Comparison of ENCODE assay signal across 36 cellular contexts in the genomic region with DNA sequence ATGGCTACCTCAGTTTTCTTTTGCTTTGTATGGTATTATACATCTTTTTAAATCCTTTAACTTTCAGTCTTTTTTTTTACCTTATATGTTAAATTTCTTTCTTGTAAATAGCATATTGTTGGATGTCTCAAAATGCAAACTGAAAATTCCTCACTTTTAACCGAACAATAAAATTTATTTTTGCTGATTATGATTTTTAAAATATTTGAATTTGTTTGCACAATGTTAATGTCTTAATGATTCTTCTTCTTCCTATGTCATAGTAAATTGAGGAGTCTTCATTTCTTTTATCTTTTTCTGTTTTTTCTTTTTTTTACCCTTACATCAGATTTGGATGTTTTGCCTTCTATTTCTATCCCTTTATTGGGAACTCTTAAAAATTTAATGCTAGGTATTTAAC.
"Had no signal": no experiment of that assay in that cellular context is flagged by ENCODE, and none has a peak within 500 bp of the region (broad histone marks: within the 10 kb centered on the region; RNA-seq: fewer than 3 reads in every experiment).

No MANE protein-coding gene starts in this region.

- H3K4me3 ChIP-seq: adrenal gland, body of pancreas, breast epithelium had no signal

- ATAC-seq: activated CD8-positive, alpha-beta T cell treated with anti-CD3 and anti-CD28 coated beads for 36 hours; activated naive CD4-positive, alpha-beta T cell treated with anti-CD3 and anti-CD28 coated beads, Interleukin-2, amount 50 U/mL, for 72 hours; activated T-cell treated with anti-CD3 and anti-CD28 coated beads, Interleukin-2, amount 50 U/mL, for 4 hours; activated T-cell treated with anti-CD3 and anti-CD28 coated beads, Interleukin-2, amount 50 U/mL, for 72 hours; activated T-helper 17 cell treated with anti-CD3 and anti-CD28 coated beads, Interleukin-2, amount 50 U/mL, for 72 hours; body of pancreas; T-cell had no signal

- H3K27ac ChIP-seq: adrenal gland, body of pancreas, brain microvascular endothelial cell, breast epithelium, VCaP had no signal

- H3K27me3 Mint-ChIP-seq: activated B cell treated with CpG ODN at 0.5 μM for 24 hours; activated CD4-positive, alpha-beta memory T cell treated with anti-CD3 and anti-CD28 coated beads for 36 hours; activated CD4-positive, alpha-beta T cell treated with anti-CD3 and anti-CD28 coated beads, Interleukin-2, amount 10 ng/mL, durations not matched to agents 24 days and 14 days had no signal

- H3K4me3 Mint-ChIP-seq: activated B cell treated with CpG ODN at 0.5 μM for 24 hours; activated CD4-positive, alpha-beta memory T cell treated with anti-CD3 and anti-CD28 coated beads for 36 hours; activated CD4-positive, alpha-beta T cell treated with anti-CD3 and anti-CD28 coated beads, Interleukin-2, amount 10 ng/mL, durations not matched to agents 24 days and 14 days; activated CD8-positive, alpha-beta T cell treated with anti-CD3 and anti-CD28 coated beads for 36 hours; activated naive CD4-positive, alpha-beta T cell treated with anti-CD3 and anti-CD28 coated beads for 36 hours; activated naive CD8-positive, alpha-beta T cell treated with anti-CD3 and anti-CD28 coated beads for 36 hours; activated T-cell treated with anti-CD3 and anti-CD28 coated beads, Interleukin-2, amount 50 U/mL, for 4 hours; activated T-cell treated with anti-CD3 and anti-CD28 coated beads, Interleukin-2, amount 50 U/mL, for 72 hours; activated T-helper 1 cell treated with anti-CD3 and anti-CD28 coated beads, Interleukin-12 subunit alpha, Interleukin-12 subunit beta, Interleukin-2, Interleukin-4 antibody, amounts not matched to agents 30 ng/mL and 10 ng/mL and 1 ng/mL, durations not matched to agents 14 hours and 24 hours and 36 hours; activated T-helper 17 cell treated with anti-CD3 and anti-CD28 coated beads, Interleukin-2, amount 50 U/mL, for 72 hours; T-cell; T-helper 2 cell treated with Interferon-gamma antibody and Interleukin-4, amounts not matched to agents 5 μg/mL and 100 μg/mL, for 36 hours had no signal

- FAIRE-seq: astrocyte, TTC549 had no signal

- H3K36me3 Mint-ChIP-seq: activated CD4-positive, alpha-beta memory T cell treated with anti-CD3 and anti-CD28 coated beads for 36 hours; activated naive CD4-positive, alpha-beta T cell treated with anti-CD3 and anti-CD28 coated beads, Interleukin-2, amount 50 U/mL, for 72 hours; activated naive CD8-positive, alpha-beta T cell treated with anti-CD3 and anti-CD28 coated beads for 36 hours; T-cell had no signal

- DNase-seq: activated B cell treated with CpG ODN at 0.5 μM for 24 hours; activated CD4-positive, alpha-beta memory T cell treated with anti-CD3 and anti-CD28 coated beads for 36 hours; activated CD4-positive, alpha-beta T cell treated with anti-CD3 and anti-CD28 coated beads for 4 hours; activated CD4-positive, alpha-beta T cell treated with anti-CD3 and anti-CD28 coated beads, Interleukin-2, amount 10 ng/mL, durations not matched to agents 24 days and 14 days; activated CD4-positive, alpha-beta T cell treated with anti-CD3 and anti-CD28 coated beads, Interleukin-2, amount 50 U/mL, for 1 hour; activated CD4-positive, alpha-beta T cell treated with anti-CD3 and anti-CD28 coated beads, Interleukin-2, amount 50 U/mL, for 4 hours; activated CD4-positive, CD25-positive, alpha-beta regulatory T cell treated with anti-CD3 and anti-CD28 coated beads, Interleukin-2, amount 50 U/mL, for 72 hours; activated CD8-positive, alpha-beta memory T cell treated with anti-CD3 and anti-CD28 coated beads, Interleukin-2, amount 50 U/mL, for 4 hours; activated CD8-positive, alpha-beta T cell treated with anti-CD3 and anti-CD28 coated beads for 36 hours; activated effector memory CD4-positive, alpha-beta T cell treated with anti-CD3 and anti-CD28 coated beads, Interleukin-2, amount 50 U/mL, for 16 hours; activated gamma-delta T cell treated with Interleukin-2 at 50 U/mL for 16 hours; activated naive CD4-positive, alpha-beta T cell; activated naive CD4-positive, alpha-beta T cell treated with anti-CD3 and anti-CD28 coated beads for 36 hours; activated naive CD4-positive, alpha-beta T cell treated with anti-CD3 and anti-CD28 coated beads, Interleukin-2, amount 50 U/mL, for 16 hours; activated naive CD8-positive, alpha-beta T cell treated with anti-CD3 and anti-CD28 coated beads for 36 hours; activated T-cell treated with anti-CD3 and anti-CD28 coated beads for 4 hours; activated T-cell treated with anti-CD3 and anti-CD28 coated beads, Interleukin-2, amount 50 U/mL, for 1 hour; activated T-cell treated with anti-CD3 and anti-CD28 coated beads, Interleukin-2, amount 50 U/mL, for 4 hours; activated T-cell treated with anti-CD3 and anti-CD28 coated beads, Interleukin-2, amount 50 U/mL, for 72 hours; adrenal gland; amniotic stem cell; aorta; body of pancreas; brain microvascular endothelial cell; central memory CD4-positive, alpha-beta T cell; T-cell; T-helper 2 cell; T-helper 9 cell had no signal

- H3K4me1 Mint-ChIP-seq: activated B cell treated with CpG ODN at 0.5 μM for 24 hours; activated CD4-positive, alpha-beta T cell treated with anti-CD3 and anti-CD28 coated beads, Interleukin-2, amount 10 ng/mL, durations not matched to agents 24 days and 14 days; activated naive CD8-positive, alpha-beta T cell treated with anti-CD3 and anti-CD28 coated beads for 36 hours; activated T-helper 17 cell treated with anti-CD3 and anti-CD28 coated beads, Interleukin-2, amount 50 U/mL, for 72 hours; T-cell had no signal

- H3K9me3 ChIP-seq: adrenal gland, body of pancreas, breast epithelium had no signal

- H3K27ac Mint-ChIP-seq: activated B cell treated with CpG ODN at 0.5 μM for 24 hours; activated CD4-positive, alpha-beta memory T cell treated with anti-CD3 and anti-CD28 coated beads for 36 hours; activated CD4-positive, alpha-beta T cell treated with anti-CD3 and anti-CD28 coated beads, Interleukin-2, amount 10 ng/mL, durations not matched to agents 24 days and 14 days; activated CD8-positive, alpha-beta T cell treated with anti-CD3 and anti-CD28 coated beads for 36 hours; activated naive CD4-positive, alpha-beta T cell treated with anti-CD3 and anti-CD28 coated beads for 36 hours; activated naive CD4-positive, alpha-beta T cell treated with anti-CD3 and anti-CD28 coated beads, Interleukin-2, amount 50 U/mL, for 72 hours; activated naive CD8-positive, alpha-beta T cell treated with anti-CD3 and anti-CD28 coated beads for 36 hours; activated T-helper 1 cell treated with anti-CD3 and anti-CD28 coated beads, Interleukin-12 subunit alpha, Interleukin-12 subunit beta, Interleukin-2, Interleukin-4 antibody, amounts not matched to agents 30 ng/mL and 10 ng/mL and 1 ng/mL, durations not matched to agents 14 hours and 24 hours and 36 hours; activated T-helper 17 cell treated with anti-CD3 and anti-CD28 coated beads, Interleukin-2, amount 50 U/mL, for 72 hours; T-cell; T-helper 2 cell treated with Interferon-gamma antibody and Interleukin-4, amounts not matched to agents 5 μg/mL and 100 μg/mL, for 36 hours had no signal

- H3K36me3 ChIP-seq: adrenal gland, brain microvascular endothelial cell, breast epithelium had no signal

- H3K4me1 ChIP-seq: adrenal gland, body of pancreas, breast epithelium had no signal

- H3K27me3 ChIP-seq: adrenal gland, body of pancreas, brain microvascular endothelial cell, breast epithelium had no signal
